ENCODE assay signal across 1 cellular context in the genomic region with DNA sequence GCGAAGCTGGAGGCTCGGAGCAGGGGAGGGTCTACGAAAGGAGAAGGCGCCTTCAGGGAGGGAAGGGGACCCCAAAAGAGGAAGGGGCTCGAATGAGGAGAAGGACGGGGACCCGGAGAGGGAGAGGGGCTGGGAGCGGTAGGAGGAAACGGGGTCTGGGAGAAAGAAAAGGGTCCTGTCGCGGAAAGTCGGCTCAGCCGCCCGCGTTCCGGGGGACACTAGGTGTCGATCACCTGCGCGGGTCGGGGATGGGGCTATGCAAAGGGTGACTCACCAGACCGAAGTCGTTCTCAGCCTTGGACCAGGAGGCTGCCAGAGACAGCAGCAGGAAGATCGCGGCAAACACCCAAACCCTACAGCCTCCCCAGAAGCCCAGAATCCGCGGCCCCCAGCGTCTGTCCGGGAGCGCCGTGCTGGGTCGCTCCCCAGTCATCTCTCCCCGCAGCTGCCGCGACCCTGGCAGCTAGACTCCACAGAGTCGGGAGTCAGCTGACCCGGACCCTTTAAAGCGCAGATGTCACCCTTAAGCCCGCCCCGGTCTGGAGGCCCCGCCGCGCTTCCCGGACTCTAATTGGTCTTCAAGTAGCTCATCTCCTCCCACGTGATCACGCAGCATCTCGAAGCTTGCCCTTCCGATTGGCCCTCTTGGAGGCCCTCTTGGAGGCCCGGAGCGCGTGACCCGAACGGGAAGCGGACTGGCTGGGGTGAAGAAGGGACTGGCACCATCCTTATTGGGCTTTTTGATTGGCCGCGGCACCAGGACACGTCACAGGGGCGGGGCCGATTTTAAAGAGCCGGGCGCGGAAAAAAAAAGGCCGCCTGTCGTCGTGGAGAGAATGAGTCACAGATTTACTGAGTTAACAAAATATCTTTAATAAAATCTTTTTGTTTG.
TF ChIP-seq lines count a peak whose summit lies in the region.

A gene (minus strand): TSS at position 478 of the 892 bp plus-strand sequence. CDS start 45 bp downstream, at position 433.

TF ChIP-seq in GM12878, 131 proteins besides CTCF, POLR2A, EP300 and RAD21 (continued from another document and continues in another):
- no peak for TF ChIP-seq SRF (IDR thresholded peaks at IDR 0.05; ENCODE audit: low read depth in 2 of 2, low read length in 2 of 2)
- TF ChIP-seq HCFC1 (IDR thresholded peaks at IDR 0.05; ENCODE audit: low read length), result peak; percentile 40
- no peak for TF ChIP-seq SUPT20H (IDR thresholded peaks at IDR 0.05; ENCODE audit: borderline replicate concordance, control insufficient read depth, low read depth, low read length)
- TF ChIP-seq, protein P1, sequence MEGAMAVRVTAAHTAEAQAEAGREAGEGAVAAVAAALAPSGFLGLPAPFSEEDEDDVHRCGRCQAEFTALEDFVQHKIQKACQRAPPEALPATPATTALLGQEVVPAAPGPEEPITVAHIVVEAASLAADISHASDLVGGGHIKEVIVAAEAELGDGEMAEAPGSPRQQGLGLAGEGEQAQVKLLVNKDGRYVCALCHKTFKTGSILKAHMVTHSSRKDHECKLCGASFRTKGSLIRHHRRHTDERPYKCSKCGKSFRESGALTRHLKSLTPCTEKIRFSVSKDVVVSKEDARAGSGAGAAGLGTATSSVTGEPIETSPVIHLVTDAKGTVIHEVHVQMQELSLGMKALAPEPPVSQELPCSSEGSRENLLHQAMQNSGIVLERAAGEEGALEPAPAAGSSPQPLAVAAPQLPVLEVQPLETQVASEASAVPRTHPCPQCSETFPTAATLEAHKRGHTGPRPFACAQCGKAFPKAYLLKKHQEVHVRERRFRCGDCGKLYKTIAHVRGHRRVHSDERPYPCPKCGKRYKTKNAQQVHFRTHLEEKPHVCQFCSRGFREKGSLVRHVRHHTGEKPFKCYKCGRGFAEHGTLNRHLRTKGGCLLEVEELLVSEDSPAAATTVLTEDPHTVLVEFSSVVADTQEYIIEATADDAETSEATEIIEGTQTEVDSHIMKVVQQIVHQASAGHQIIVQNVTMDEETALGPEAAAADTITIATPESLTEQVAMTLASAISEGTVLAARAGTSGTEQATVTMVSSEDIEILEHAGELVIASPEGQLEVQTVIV (IDR thresholded peaks at IDR 0.05; ENCODE audit: borderline replicate concordance, partially characterized antibody), result peak; percentile 66
- TF ChIP-seq SIX5 (IDR thresholded peaks at IDR 0.05; ENCODE audit: low read depth, low read length, severe bottlenecking), result no peak
- TF ChIP-seq BHLHE40 (IDR thresholded peaks at IDR 0.05; ENCODE audit: borderline replicate concordance in 1 of 2, low read depth in 2 of 2, low read length in 1 of 2), result peak; percentile 60 to 77; a peak in 3 of 4 replicates
- TF ChIP-seq, protein P2, sequence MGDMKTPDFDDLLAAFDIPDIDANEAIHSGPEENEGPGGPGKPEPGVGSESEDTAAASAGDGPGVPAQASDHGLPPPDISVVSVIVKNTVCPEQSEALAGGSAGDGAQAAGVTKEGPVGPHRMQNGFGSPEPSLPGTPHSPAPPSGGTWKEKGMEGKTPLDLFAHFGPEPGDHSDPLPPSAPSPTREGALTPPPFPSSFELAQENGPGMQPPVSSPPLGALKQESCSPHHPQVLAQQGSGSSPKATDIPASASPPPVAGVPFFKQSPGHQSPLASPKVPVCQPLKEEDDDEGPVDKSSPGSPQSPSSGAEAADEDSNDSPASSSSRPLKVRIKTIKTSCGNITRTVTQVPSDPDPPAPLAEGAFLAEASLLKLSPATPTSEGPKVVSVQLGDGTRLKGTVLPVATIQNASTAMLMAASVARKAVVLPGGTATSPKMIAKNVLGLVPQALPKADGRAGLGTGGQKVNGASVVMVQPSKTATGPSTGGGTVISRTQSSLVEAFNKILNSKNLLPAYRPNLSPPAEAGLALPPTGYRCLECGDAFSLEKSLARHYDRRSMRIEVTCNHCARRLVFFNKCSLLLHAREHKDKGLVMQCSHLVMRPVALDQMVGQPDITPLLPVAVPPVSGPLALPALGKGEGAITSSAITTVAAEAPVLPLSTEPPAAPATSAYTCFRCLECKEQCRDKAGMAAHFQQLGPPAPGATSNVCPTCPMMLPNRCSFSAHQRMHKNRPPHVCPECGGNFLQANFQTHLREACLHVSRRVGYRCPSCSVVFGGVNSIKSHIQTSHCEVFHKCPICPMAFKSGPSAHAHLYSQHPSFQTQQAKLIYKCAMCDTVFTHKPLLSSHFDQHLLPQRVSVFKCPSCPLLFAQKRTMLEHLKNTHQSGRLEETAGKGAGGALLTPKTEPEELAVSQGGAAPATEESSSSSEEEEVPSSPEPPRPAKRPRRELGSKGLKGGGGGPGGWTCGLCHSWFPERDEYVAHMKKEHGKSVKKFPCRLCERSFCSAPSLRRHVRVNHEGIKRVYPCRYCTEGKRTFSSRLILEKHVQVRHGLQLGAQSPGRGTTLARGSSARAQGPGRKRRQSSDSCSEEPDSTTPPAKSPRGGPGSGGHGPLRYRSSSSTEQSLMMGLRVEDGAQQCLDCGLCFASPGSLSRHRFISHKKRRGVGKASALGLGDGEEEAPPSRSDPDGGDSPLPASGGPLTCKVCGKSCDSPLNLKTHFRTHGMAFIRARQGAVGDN (IDR thresholded peaks at IDR 0.05), result peak; percentile 74
- no peak for TF ChIP-seq ESRRA (IDR thresholded peaks at IDR 0.05; ENCODE audit: low read length)
- no peak for TF ChIP-seq CBX5 (IDR thresholded peaks at IDR 0.05; ENCODE audit: low read depth)
- no peak for TF ChIP-seq NFIC (IDR thresholded peaks at IDR 0.05; ENCODE audit: low read depth, low read length)
- TF ChIP-seq, protein P3, sequence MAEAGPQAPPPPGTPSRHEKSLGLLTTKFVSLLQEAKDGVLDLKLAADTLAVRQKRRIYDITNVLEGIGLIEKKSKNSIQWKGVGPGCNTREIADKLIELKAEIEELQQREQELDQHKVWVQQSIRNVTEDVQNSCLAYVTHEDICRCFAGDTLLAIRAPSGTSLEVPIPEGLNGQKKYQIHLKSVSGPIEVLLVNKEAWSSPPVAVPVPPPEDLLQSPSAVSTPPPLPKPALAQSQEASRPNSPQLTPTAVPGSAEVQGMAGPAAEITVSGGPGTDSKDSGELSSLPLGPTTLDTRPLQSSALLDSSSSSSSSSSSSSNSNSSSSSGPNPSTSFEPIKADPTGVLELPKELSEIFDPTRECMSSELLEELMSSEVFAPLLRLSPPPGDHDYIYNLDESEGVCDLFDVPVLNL (IDR thresholded peaks at IDR 0.05; ENCODE audit: low read depth, low read length), result peak; percentile 96
- TF ChIP-seq ZNF217 (IDR thresholded peaks at IDR 0.05), result no peak
- TF ChIP-seq, protein P4, sequence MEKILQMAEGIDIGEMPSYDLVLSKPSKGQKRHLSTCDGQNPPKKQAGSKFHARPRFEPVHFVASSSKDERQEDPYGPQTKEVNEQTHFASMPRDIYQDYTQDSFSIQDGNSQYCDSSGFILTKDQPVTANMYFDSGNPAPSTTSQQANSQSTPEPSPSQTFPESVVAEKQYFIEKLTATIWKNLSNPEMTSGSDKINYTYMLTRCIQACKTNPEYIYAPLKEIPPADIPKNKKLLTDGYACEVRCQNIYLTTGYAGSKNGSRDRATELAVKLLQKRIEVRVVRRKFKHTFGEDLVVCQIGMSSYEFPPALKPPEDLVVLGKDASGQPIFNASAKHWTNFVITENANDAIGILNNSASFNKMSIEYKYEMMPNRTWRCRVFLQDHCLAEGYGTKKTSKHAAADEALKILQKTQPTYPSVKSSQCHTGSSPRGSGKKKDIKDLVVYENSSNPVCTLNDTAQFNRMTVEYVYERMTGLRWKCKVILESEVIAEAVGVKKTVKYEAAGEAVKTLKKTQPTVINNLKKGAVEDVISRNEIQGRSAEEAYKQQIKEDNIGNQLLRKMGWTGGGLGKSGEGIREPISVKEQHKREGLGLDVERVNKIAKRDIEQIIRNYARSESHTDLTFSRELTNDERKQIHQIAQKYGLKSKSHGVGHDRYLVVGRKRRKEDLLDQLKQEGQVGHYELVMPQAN (conservative IDR thresholded peaks at IDR 0.05), result peak; percentile 94
- TF ChIP-seq, protein P5, sequence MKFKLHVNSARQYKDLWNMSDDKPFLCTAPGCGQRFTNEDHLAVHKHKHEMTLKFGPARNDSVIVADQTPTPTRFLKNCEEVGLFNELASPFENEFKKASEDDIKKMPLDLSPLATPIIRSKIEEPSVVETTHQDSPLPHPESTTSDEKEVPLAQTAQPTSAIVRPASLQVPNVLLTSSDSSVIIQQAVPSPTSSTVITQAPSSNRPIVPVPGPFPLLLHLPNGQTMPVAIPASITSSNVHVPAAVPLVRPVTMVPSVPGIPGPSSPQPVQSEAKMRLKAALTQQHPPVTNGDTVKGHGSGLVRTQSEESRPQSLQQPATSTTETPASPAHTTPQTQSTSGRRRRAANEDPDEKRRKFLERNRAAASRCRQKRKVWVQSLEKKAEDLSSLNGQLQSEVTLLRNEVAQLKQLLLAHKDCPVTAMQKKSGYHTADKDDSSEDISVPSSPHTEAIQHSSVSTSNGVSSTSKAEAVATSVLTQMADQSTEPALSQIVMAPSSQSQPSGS (IDR thresholded peaks at IDR 0.05; ENCODE audit: low read length), result no peak
- TF ChIP-seq TAF1 (IDR thresholded peaks at IDR 0.05; ENCODE audit: borderline replicate concordance, low read depth, low read length), result peak; percentile 95
- TF ChIP-seq KDM1A (IDR thresholded peaks at IDR 0.05; ENCODE audit: borderline replicate concordance), result no peak
- peak; percentile 95 for TF ChIP-seq SIN3A (IDR thresholded peaks at IDR 0.05; ENCODE audit: low read depth, low read length)
- TF ChIP-seq HDGF (IDR thresholded peaks at IDR 0.05), result peak; percentile 64; the same call in 1 of the 2 replicates
- no peak for TF ChIP-seq NR2C2 (IDR thresholded peaks at IDR 0.05; ENCODE audit: borderline replicate concordance, control insufficient read depth, insufficient read length, low read depth)
- peak; percentile 44; the same call in 1 of the 2 replicates for TF ChIP-seq ZNF207 (IDR thresholded peaks at IDR 0.05; ENCODE audit: borderline replicate concordance)
- peak; percentile 87 for TF ChIP-seq MXI1 (IDR thresholded peaks at IDR 0.05; ENCODE audit: low read depth, low read length)
- no peak for TF ChIP-seq RBBP5 (conservative IDR thresholded peaks at IDR 0.05)
- TF ChIP-seq, protein P6, sequence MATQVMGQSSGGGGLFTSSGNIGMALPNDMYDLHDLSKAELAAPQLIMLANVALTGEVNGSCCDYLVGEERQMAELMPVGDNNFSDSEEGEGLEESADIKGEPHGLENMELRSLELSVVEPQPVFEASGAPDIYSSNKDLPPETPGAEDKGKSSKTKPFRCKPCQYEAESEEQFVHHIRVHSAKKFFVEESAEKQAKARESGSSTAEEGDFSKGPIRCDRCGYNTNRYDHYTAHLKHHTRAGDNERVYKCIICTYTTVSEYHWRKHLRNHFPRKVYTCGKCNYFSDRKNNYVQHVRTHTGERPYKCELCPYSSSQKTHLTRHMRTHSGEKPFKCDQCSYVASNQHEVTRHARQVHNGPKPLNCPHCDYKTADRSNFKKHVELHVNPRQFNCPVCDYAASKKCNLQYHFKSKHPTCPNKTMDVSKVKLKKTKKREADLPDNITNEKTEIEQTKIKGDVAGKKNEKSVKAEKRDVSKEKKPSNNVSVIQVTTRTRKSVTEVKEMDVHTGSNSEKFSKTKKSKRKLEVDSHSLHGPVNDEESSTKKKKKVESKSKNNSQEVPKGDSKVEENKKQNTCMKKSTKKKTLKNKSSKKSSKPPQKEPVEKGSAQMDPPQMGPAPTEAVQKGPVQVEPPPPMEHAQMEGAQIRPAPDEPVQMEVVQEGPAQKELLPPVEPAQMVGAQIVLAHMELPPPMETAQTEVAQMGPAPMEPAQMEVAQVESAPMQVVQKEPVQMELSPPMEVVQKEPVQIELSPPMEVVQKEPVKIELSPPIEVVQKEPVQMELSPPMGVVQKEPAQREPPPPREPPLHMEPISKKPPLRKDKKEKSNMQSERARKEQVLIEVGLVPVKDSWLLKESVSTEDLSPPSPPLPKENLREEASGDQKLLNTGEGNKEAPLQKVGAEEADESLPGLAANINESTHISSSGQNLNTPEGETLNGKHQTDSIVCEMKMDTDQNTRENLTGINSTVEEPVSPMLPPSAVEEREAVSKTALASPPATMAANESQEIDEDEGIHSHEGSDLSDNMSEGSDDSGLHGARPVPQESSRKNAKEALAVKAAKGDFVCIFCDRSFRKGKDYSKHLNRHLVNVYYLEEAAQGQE (IDR thresholded peaks at IDR 0.05; ENCODE audit: low read depth, low read length), result no peak; the same call in 1 of the 2 replicates
- TF ChIP-seq HDAC2 (IDR thresholded peaks at IDR 0.05), result no peak
- TF ChIP-seq RELA (IDR thresholded peaks at IDR 0.05; ENCODE audit: borderline replicate concordance, partially characterized antibody), result peak; percentile 56
- TF ChIP-seq PML (IDR thresholded peaks at IDR 0.05; ENCODE audit: low read length), result peak; percentile 96
- TF ChIP-seq, protein P7, sequence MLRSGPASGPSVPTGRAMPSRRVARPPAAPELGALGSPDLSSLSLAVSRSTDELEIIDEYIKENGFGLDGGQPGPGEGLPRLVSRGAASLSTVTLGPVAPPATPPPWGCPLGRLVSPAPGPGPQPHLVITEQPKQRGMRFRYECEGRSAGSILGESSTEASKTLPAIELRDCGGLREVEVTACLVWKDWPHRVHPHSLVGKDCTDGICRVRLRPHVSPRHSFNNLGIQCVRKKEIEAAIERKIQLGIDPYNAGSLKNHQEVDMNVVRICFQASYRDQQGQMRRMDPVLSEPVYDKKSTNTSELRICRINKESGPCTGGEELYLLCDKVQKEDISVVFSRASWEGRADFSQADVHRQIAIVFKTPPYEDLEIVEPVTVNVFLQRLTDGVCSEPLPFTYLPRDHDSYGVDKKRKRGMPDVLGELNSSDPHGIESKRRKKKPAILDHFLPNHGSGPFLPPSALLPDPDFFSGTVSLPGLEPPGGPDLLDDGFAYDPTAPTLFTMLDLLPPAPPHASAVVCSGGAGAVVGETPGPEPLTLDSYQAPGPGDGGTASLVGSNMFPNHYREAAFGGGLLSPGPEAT (IDR thresholded peaks at IDR 0.05; ENCODE audit: low read depth), result peak; percentile 79; the same call in 1 of the 2 replicates
- TF ChIP-seq, protein P8, sequence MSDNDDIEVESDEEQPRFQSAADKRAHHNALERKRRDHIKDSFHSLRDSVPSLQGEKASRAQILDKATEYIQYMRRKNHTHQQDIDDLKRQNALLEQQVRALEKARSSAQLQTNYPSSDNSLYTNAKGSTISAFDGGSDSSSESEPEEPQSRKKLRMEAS (IDR thresholded peaks at IDR 0.05; ENCODE audit: low read depth, low read length), result peak; percentile 88; the same call in 1 of the 2 replicates
- no peak for TF ChIP-seq EGR1 (IDR thresholded peaks at IDR 0.05; ENCODE audit: borderline replicate concordance in 1 of 2, low read depth in 2 of 2, low read length in 2 of 2)
- TF ChIP-seq KLF5 (IDR thresholded peaks at IDR 0.05; ENCODE audit: partially characterized antibody), result peak; percentile 78
- TF ChIP-seq, protein P9, sequence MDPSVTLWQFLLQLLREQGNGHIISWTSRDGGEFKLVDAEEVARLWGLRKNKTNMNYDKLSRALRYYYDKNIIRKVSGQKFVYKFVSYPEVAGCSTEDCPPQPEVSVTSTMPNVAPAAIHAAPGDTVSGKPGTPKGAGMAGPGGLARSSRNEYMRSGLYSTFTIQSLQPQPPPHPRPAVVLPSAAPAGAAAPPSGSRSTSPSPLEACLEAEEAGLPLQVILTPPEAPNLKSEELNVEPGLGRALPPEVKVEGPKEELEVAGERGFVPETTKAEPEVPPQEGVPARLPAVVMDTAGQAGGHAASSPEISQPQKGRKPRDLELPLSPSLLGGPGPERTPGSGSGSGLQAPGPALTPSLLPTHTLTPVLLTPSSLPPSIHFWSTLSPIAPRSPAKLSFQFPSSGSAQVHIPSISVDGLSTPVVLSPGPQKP (IDR thresholded peaks at IDR 0.05; ENCODE audit: low read depth, low read length), result no peak
- no peak for TF ChIP-seq ZNF24 (IDR thresholded peaks at IDR 0.05)
- TF ChIP-seq HDAC6 (IDR thresholded peaks at IDR 0.05; ENCODE audit: unreplicated experiment), result no peak
- TF ChIP-seq YBX1 (IDR thresholded peaks at IDR 0.05), result no peak
- 0 out of 2 replicates have a peak, but pooled peaks have one; percentile 42 for TF ChIP-seq DPF2 (IDR thresholded peaks at IDR 0.05)
- TF ChIP-seq, protein P10, sequence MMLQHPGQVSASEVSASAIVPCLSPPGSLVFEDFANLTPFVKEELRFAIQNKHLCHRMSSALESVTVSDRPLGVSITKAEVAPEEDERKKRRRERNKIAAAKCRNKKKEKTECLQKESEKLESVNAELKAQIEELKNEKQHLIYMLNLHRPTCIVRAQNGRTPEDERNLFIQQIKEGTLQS (IDR thresholded peaks at IDR 0.05; ENCODE audit: borderline replicate concordance, extremely low read depth, low read depth, low read length), result peak; percentile 80; the same call in 1 of the 2 replicates
